ENCODE assay signal across 16 cellular contexts in the genomic region with DNA sequence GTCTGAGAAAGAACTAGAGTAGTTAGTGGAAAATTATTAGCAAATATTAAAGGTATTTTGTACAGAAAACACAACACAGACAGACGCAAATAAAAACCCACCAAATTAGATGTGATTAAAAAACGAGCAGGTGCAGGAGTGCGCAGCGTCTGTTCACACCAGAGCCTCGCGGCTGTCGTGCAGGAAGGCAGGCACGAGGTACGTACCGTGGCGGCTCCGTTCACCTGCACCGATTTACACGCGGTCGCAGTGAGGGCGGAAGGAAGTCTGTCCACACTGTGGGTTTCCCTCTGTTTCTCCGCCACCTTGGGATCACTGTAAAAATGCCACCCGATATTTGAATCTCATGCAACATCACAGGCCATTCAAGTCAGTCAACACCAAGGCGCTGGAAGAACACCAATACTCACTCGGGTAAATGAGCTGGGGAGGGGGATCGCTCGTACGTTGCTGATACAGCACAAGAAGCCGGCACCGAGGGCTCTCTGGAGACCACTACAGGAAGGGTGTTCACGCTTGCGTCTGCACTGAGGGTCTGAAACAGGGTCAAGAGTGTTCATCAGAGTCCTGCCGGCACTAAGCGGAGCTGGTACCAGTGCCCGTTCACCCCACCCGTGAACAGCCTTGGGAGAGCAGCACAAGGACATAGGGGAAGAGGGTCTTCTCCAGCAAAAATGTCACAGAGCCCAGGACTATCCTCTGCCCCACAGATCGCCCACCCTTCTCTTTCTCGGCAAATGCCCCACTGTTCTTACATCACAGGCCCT.
"Had no signal": no experiment of that assay in that cellular context is flagged by ENCODE, and none has a peak within 500 bp of the region (broad histone marks: within the 10 kb centered on the region; RNA-seq: fewer than 3 reads in every experiment).

No MANE protein-coding gene starts in this region.

- ATAC-seq: effector memory CD8-positive, alpha-beta T cell; left colon; naive thymus-derived CD4-positive, alpha-beta T cell; psoas muscle; right lobe of liver; stimulated activated memory B cell treated with anti-CD40 and anti-IgM and Interleukin-4, amounts not matched to agents 10 μg/mL and 1 μg/mL and 100 μg/mL, for 72 hours had no signal

- H3K9me3 Mint-ChIP-seq: dendritic cell treated with granulocyte-macrophage colony-stimulating factor and Interleukin-4, amounts not matched to agents 40 ng/mL and 50 ng/mL, for 4 days; effector memory CD8-positive, alpha-beta T cell; naive thymus-derived CD4-positive, alpha-beta T cell; nephron progenitor cell; stimulated activated memory B cell treated with anti-CD40 and anti-IgM and Interleukin-4, amounts not matched to agents 10 μg/mL and 1 μg/mL and 100 μg/mL, for 72 hours; type B pancreatic cell had no signal

- H3K4me1 Mint-ChIP-seq: nephron progenitor cell had no signal

- H3K4me3 Mint-ChIP-seq: dendritic cell treated with granulocyte-macrophage colony-stimulating factor and Interleukin-4, amounts not matched to agents 40 ng/mL and 50 ng/mL, for 4 days; effector memory CD8-positive, alpha-beta T cell; naive thymus-derived CD4-positive, alpha-beta T cell; nephron progenitor cell; stimulated activated memory B cell treated with anti-CD40 and anti-IgM and Interleukin-4, amounts not matched to agents 10 μg/mL and 1 μg/mL and 100 μg/mL, for 72 hours; type B pancreatic cell had no signal

- H3K9me3 ChIP-seq: psoas muscle, right lobe of liver had no signal

- H3K27me3 Mint-ChIP-seq: dendritic cell treated with granulocyte-macrophage colony-stimulating factor and Interleukin-4, amounts not matched to agents 40 ng/mL and 50 ng/mL, for 4 days; effector memory CD8-positive, alpha-beta T cell; naive thymus-derived CD4-positive, alpha-beta T cell; stimulated activated memory B cell treated with anti-CD40 and anti-IgM and Interleukin-4, amounts not matched to agents 10 μg/mL and 1 μg/mL and 100 μg/mL, for 72 hours; type B pancreatic cell had no signal

- H3K27ac Mint-ChIP-seq: dendritic cell treated with granulocyte-macrophage colony-stimulating factor and Interleukin-4, amounts not matched to agents 40 ng/mL and 50 ng/mL, for 4 days; effector memory CD8-positive, alpha-beta T cell; stimulated activated memory B cell treated with anti-CD40 and anti-IgM and Interleukin-4, amounts not matched to agents 10 μg/mL and 1 μg/mL and 100 μg/mL, for 72 hours; type B pancreatic cell had no signal

- DNase-seq: effector memory CD8-positive, alpha-beta T cell; erythroblast; foreskin melanocyte; hippocampal formation; left colon; naive thymus-derived CD4-positive, alpha-beta T cell; nephron progenitor cell; psoas muscle; retina; right lobe of liver; stimulated activated CD4-positive, alpha-beta T cell treated with anti-CD3 and anti-CD28 coated beads, Interleukin-4, amount 100 ng/mL, for 1 hour; stimulated activated CD8-positive, alpha-beta memory T cell treated with anti-CD3 and anti-CD28 coated beads, Interleukin-4, amount 100 ng/mL, for 48 hours had no signal

- H3K4me1 ChIP-seq: parathyroid adenoma, right lobe of liver had no signal

- H3K4me3 ChIP-seq: psoas muscle, right lobe of liver had no signal

- H3K27me3 ChIP-seq: right lobe of liver had no signal

- H2AFZ ChIP-seq: parathyroid adenoma had no signal

- H3K27ac ChIP-seq: parathyroid adenoma, psoas muscle, right lobe of liver had no signal
